Comparison of ENCODE assay signal across 16 cellular contexts in genomic region chr12:65900912-65901672, GRCh38.
DNase-seq lines count a peak whose midpoint lies in the region; ATAC-seq, FAIRE-seq and TF ChIP-seq lines count a peak whose summit lies in the region.
"Had no signal": no experiment of that assay in that cellular context is flagged by ENCODE, and none has a peak within 500 bp of the region (broad histone marks: within the 10 kb centered on the region; RNA-seq: fewer than 3 reads in every experiment).

No MANE protein-coding gene starts in this region.

- H3K36me3 Mint-ChIP-seq in HFFc6 (ENCODE audit: low read depth) = peaks cover 55% of the 10 kb centered on the region

- H3K4me3 ChIP-seq in AG10803 (ENCODE audit: low read length) = no peak overlapping the region
- H3K4me3 ChIP-seq: GM23338 had no signal

- no peaks in the 10 kb centered on the region for H3K9me3 Mint-ChIP-seq in HFFc6
- H3K9me3 Mint-ChIP-seq: GM23338 had no signal

- ATAC-seq in GM19452 (IDR thresholded peaks at IDR 0.05; ENCODE audit: unreplicated experiment) (no peak), GM18511 (IDR thresholded peaks at IDR 0.05; ENCODE audit: unreplicated experiment) (no peak)
- ATAC-seq: GM23338 had no signal

- DNase-seq in AG10803 (ENCODE audit: low read depth) (peak; percentile 34), HFFc6 (no peak), fibroblast of gingiva (ENCODE audit: low read depth) (peak; percentile 32), NOMO-1 (lab: John Stamatoyannopoulos, UW; ENCODE audit: unreplicated experiment in 2 of 2) (no peak), activated T-cell treated with anti-CD3 and anti-CD28 coated beads for 4 hours (no peak)
- DNase-seq: DMS79 treated with DMSO at 0.1 percent for 48 hours, KBM-7, NCI-H1417, NCI-H187, NCI-H2107, NCI-H345, NCI-H524 treated with DMSO at 0.1 percent for 48 hours had no signal

- H3K4me3 Mint-ChIP-seq in HFFc6 = no peak overlapping the region
- H3K4me3 Mint-ChIP-seq: GM23338 had no signal

- peak overlapping the region; percentile 21; the same call in 1 of the 2 replicates for H3K27ac Mint-ChIP-seq in HFFc6

- no peaks in the 10 kb centered on the region; the same call in 1 of the 2 replicates for H3K27me3 Mint-ChIP-seq in HFFc6 (ENCODE audit: insufficient read depth)

- TF ChIP-seq CTCF in AG10803 (conservative IDR thresholded peaks at IDR 0.05; ENCODE audit: low read length) = no peak
- TF ChIP-seq CTCF in HFFc6 (IDR thresholded peaks at IDR 0.05) = no peak

- H3K4me1 Mint-ChIP-seq in HFFc6 (ENCODE audit: low read depth) = peaks cover 86% of the 10 kb centered on the region

- peak; percentile 41 for FAIRE-seq in TTC549 (lab: Jason Lieb, UNC)

Comparison
In these comparisons a context has a peak if more than half of its experiments do, and no peak if none do; other contexts are left out.
1. DNase-seq: peak in AG10803 (single experiment) and fibroblast of gingiva (single experiment); none in HFFc6 (single experiment), NOMO-1 (0 of 2) and activated T-cell treated with anti-CD3 and anti-CD28 coated beads for 4 hours (single experiment).